ENCODE assay signal across 9 cellular contexts in the genomic region with DNA sequence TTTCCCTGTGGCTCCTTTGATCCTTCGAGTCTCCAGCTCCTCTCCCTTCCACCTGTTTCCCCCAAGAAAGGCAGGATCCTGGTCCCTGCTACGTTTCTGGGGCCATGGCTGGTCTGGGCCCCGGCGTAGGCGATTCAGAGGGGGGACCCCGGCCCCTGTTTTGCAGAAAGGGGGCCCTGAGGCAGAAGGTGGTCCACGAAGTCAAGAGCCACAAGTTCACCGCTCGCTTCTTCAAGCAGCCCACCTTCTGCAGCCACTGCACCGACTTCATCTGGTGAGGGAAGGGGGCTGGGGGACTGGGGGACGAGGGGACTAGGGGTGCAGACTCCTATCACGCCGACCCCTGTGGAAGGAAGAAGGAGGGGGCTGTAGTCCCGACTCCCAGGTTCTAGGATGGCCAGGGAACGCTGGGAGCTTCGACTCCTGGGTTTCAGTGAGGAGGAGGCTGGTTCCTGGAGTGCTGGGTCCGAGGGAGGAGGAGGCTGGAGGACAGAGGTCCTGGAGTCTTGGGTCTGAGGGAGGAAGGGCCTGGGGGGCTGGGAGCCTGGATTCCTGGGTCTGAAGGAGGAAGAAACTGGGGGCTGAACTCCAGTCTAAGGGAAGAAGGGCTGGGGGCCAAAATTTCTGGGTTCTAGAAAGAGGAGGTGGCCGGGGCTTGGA. TPM values are rescaled to one million over a fixed set of nuclear protein-coding genes. Genes with fewer than 3 reads are reported as not detected.
DNase-seq lines count a peak whose midpoint lies in the region; TF ChIP-seq lines count a peak whose summit lies in the region.
"Had no signal": no experiment of that assay in that cellular context is flagged by ENCODE, and none has a peak within 500 bp of the region (broad histone marks: within the 10 kb centered on the region; RNA-seq: fewer than 3 reads in every experiment).

No MANE protein-coding gene starts in this region.

- H3K9me3 ChIP-seq in ES-I3 (ENCODE audit: control insufficient read depth, insufficient read depth, low read length) (no peaks in the 10 kb centered on the region), MG63 (no peaks in the 10 kb centered on the region), endodermal cell (ENCODE audit: control insufficient read depth, low read length) (no peaks in the 10 kb centered on the region), neural progenitor cell (ENCODE audit: low read depth) (no peaks in the 10 kb centered on the region)

- H3K9me3 Mint-ChIP-seq in endodermal cell (no peaks in the 10 kb centered on the region), neural progenitor cell (no peaks in the 10 kb centered on the region)

- WGBS in endodermal cell (ENCODE audit: insufficient coverage in 1 of 2, insufficient read length in 1 of 2), 2 experiments = 9 to 12% methylated on average over 13 to 18 of the region's 18 CpGs

- H3K4me1 ChIP-seq in ES-I3 (ENCODE audit: insufficient read depth, low read length) (peaks cover 9% of the 10 kb centered on the region), endodermal cell (ENCODE audit: control insufficient read depth, insufficient read depth, low read length) (no peaks in the 10 kb centered on the region), neural progenitor cell (peaks cover 25% of the 10 kb centered on the region)

- no peak overlapping the region for H3K27ac ChIP-seq in endodermal cell (ENCODE audit: low read depth, low read length)
- H3K27ac ChIP-seq in neural progenitor cell = no peak overlapping the region

- H2AFZ ChIP-seq in neural progenitor cell (replicated peaks) = peak overlapping the region; percentile 48

- H3K4me3 Mint-ChIP-seq in endodermal cell = no peak overlapping the region
- H3K4me3 Mint-ChIP-seq in neural progenitor cell = peak overlapping the region; percentile 87

- H4K20me1 ChIP-seq in neural progenitor cell (ENCODE audit: low read depth) = no peaks in the 10 kb centered on the region

- H3K4me1 Mint-ChIP-seq in endodermal cell = peaks cover 6% of the 10 kb centered on the region
- peaks cover 27% of the 10 kb centered on the region for H3K4me1 Mint-ChIP-seq in neural progenitor cell

- DNase-seq in MG63 = no peak
- no peak for DNase-seq in endodermal cell
- no peak for DNase-seq in neural progenitor cell (ENCODE audit: low spot score)
- no peak for DNase-seq in AG08395 (ENCODE audit: low spot score)
- DNase-seq in NOMO-1 (lab: John Stamatoyannopoulos, UW; ENCODE audit: unreplicated experiment in 2 of 2) = no peak
- DNase-seq in T1000 (lab: John Stamatoyannopoulos, UW) = no peak
- DNase-seq in Ammon's horn (ENCODE audit: low spot score) = no peak

- H3K27me3 Mint-ChIP-seq in endodermal cell (ENCODE audit: insufficient read depth) (peaks cover 36% of the 10 kb centered on the region), neural progenitor cell (ENCODE audit: insufficient read depth, low read depth) (peaks cover 5% of the 10 kb centered on the region)

- H3K79me2 ChIP-seq in neural progenitor cell (ENCODE audit: low read depth) = no peaks in the 10 kb centered on the region

- peak overlapping the region; percentile 55 for H3K9ac ChIP-seq in ES-I3 (ENCODE audit: low read depth, low read length)
- H3K9ac ChIP-seq in endodermal cell (ENCODE audit: extremely low read depth, low read length, poor library complexity, severe bottlenecking) = no peak overlapping the region
- no peak overlapping the region for H3K9ac ChIP-seq in neural progenitor cell

- no peaks in the 10 kb centered on the region for H3K36me3 Mint-ChIP-seq in endodermal cell (ENCODE audit: low read depth)
- no peaks in the 10 kb centered on the region for H3K36me3 Mint-ChIP-seq in neural progenitor cell

- peak overlapping the region; percentile 24; the same call in 1 of the 2 replicates for H3K4me3 ChIP-seq in MG63
- peak overlapping the region; percentile 77 for H3K4me3 ChIP-seq in endodermal cell (ENCODE audit: low read length)
- peak overlapping the region; percentile 66 for H3K4me3 ChIP-seq in neural progenitor cell

- TF ChIP-seq CTCF in endodermal cell (conservative IDR thresholded peaks at IDR 0.05) = no peak
- no peak for TF ChIP-seq CTCF in neural progenitor cell (IDR thresholded peaks at IDR 0.05)

- H3K36me3 ChIP-seq in ES-I3 (ENCODE audit: insufficient read depth, low read length) (no peaks in the 10 kb centered on the region), MG63 (no peaks in the 10 kb centered on the region), endodermal cell (ENCODE audit: control insufficient read depth, insufficient read depth, low read length) (no peaks in the 10 kb centered on the region), neural progenitor cell (no peaks in the 10 kb centered on the region)

- H3K27ac Mint-ChIP-seq in endodermal cell (no peak overlapping the region), neural progenitor cell (peak overlapping the region; percentile 14)

- H3K27me3 ChIP-seq in MG63 (peaks cover 56% of the 10 kb centered on the region), endodermal cell (ENCODE audit: control insufficient read depth, insufficient read depth, low read length, poor library complexity, severe bottlenecking) (peaks cover 54% of the 10 kb centered on the region), neural progenitor cell (peaks cover 36% of the 10 kb centered on the region)

- H3K4me2 ChIP-seq in neural progenitor cell = peak overlapping the region; percentile 90

- H3F3A ChIP-seq in neural progenitor cell (ENCODE audit: low read depth) = peaks cover 27% of the 10 kb centered on the region

RNA-seq across cellular contexts. Expression of gene PRKCG, which starts 0.5 kb away (rescaled TPM):
- not detected in 2 replicates for total RNA-seq in MG63 (2014; rRNA removed; shearing (Covaris generic); ENCODE audit: low replicate concordance)
- total RNA-seq in endodermal cell (1 to 10 TPM; 2.7 to 5.6 TPM), neural progenitor cell (ENCODE audit: low replicate concordance) (0.51 and 3.3 TPM in 2 replicates)
- polyA plus RNA-seq in endodermal cell (2013, experiment 1 of 2) = 10.6 TPM
- 8.2 TPM for polyA plus RNA-seq in endodermal cell (2013, experiment 2 of 2)

RNA-seq across cellular contexts. Expression of gene MYADM, which starts 14.8 kb away (rescaled TPM):
- total RNA-seq in MG63 (2014; rRNA removed; shearing (Covaris generic); ENCODE audit: low replicate concordance) = 8.3 and 18.7 TPM in 2 replicates
- 100 to 1,000 TPM; 112 to 157 TPM for total RNA-seq in endodermal cell
- 65.5 TPM for polyA plus RNA-seq in endodermal cell (2013, experiment 1 of 2)
- 69.2 TPM for polyA plus RNA-seq in endodermal cell (2013, experiment 2 of 2)
- 11.5 and 25.6 TPM in 2 replicates for total RNA-seq in neural progenitor cell (ENCODE audit: low replicate concordance)

RNA-seq across cellular contexts. Expression of gene CACNG7, which starts 26.6 kb away (rescaled TPM):
- total RNA-seq in MG63 (2014; rRNA removed; shearing (Covaris generic); ENCODE audit: low replicate concordance) = not detected in 2 replicates
- total RNA-seq in endodermal cell = 1 to 10 TPM; 2.7 to 3.4 TPM
- 48.2 TPM for polyA plus RNA-seq in endodermal cell (2013, experiment 1 of 2)
- 46.4 TPM for polyA plus RNA-seq in endodermal cell (2013, experiment 2 of 2)
- 6.7 and 27.3 TPM in 2 replicates for total RNA-seq in neural progenitor cell (ENCODE audit: low replicate concordance)

RNA-seq across cellular contexts. Expression of gene NLRP12, which starts 58.4 kb away (rescaled TPM):
- not detected in 2 replicates for total RNA-seq in MG63 (2014; rRNA removed; shearing (Covaris generic); ENCODE audit: low replicate concordance)
- total RNA-seq in endodermal cell = 1 to 10 TPM in 1 of 2 donors, under 1 TPM in 1; 0.20 to 2.6 TPM
- 0.46 TPM for polyA plus RNA-seq in endodermal cell (2013, experiment 1 of 2)
- polyA plus RNA-seq in endodermal cell (2013, experiment 2 of 2) = 0.58 TPM
- total RNA-seq in neural progenitor cell (ENCODE audit: low replicate concordance) = 0.19 TPM in 1 of 2 replicates, not detected in the other
- total RNA-seq: fibroblast of villous mesenchyme had no signal

Comparison
In these comparisons a context has a peak if more than half of its experiments do, and no peak if none do; other contexts are left out.
1. H3K4me3 ChIP-seq: peak in every context shown above with its lines; median percentile 77 in endodermal cell; 66 in neural progenitor cell; 24 in MG63.